8 cellular contexts compared by ENCODE assay signal in genomic region chr6:28657367-28657755, GRCh38.
DNase-seq lines count a peak whose midpoint lies in the region; TF ChIP-seq lines count a peak whose summit lies in the region.

No MANE protein-coding gene starts in this region.

- H3K27ac Mint-ChIP-seq in HFFc6, result no peak overlapping the region

- in situ Hi-C loops in astrocyte of the spinal cord (cut with HindIII; ENCODE audit: low sequenced_read_pairs), result no loop called here

- H3K4me1 Mint-ChIP-seq in HFFc6 (ENCODE audit: low read depth), result peaks cover 26% of the 10 kb centered on the region

- no peak overlapping the region for H3K27ac ChIP-seq in AG04450 (ENCODE audit: low read depth, low read length)

- no peaks in the 10 kb centered on the region for H3K36me3 Mint-ChIP-seq in HFFc6 (ENCODE audit: low read depth)

- no peaks in the 10 kb centered on the region for H3K9me3 ChIP-seq in AG04450 (ENCODE audit: control insufficient read depth, insufficient read depth, low read length)

- H3K9me3 Mint-ChIP-seq in HFFc6, result no peaks in the 10 kb centered on the region; the same call in 1 of the 2 replicates

- H3K4me3 Mint-ChIP-seq in HFFc6, result peak overlapping the region; percentile 89

- H3K27me3 ChIP-seq in AG04450 (ENCODE audit: control insufficient read depth, insufficient read depth, low read length), result peaks cover 9% of the 10 kb centered on the region

- CTCF ChIA-PET in AG04450 (lab: Charles Lee), result no interaction called here

- TF ChIP-seq CTCF in AG04450 (IDR thresholded peaks at IDR 0.05; ENCODE audit: low read depth, low read length) (no peak), HFFc6 (IDR thresholded peaks at IDR 0.05) (no peak), astrocyte of the spinal cord (IDR thresholded peaks at IDR 0.05; ENCODE audit: low read depth, low read length) (no peak)

- POLR2A ChIA-PET in AG04450 (lab: Yijun Ruan, JAX), result interaction anchor here (0.6 kb wide), 1 partner anchor 258 kb away, joined by 7 read pairs; no protein-coding TSS in a partner anchor

- H3K27me3 Mint-ChIP-seq in HFFc6 (ENCODE audit: insufficient read depth), result peaks cover 11% of the 10 kb centered on the region

- no peak for DNase-seq in AG04450 (ENCODE audit: low read depth, low spot score)
- no peak for DNase-seq in HFFc6
- DNase-seq in astrocyte of the spinal cord (ENCODE audit: low read depth, low spot score), result no peak
- peak; percentile 2 for DNase-seq in myocyte (ENCODE audit: low read depth)
- DNase-seq in NCI-H2107 (lab: John Stamatoyannopoulos, UW), result no peak
- no peak for DNase-seq in hepatic stellate cell (ENCODE audit: low spot score)
- DNase-seq in kidney tubule cell (ENCODE audit: low spot score), result no peak
- DNase-seq in stimulated activated CD4-positive, alpha-beta T cell treated with anti-CD3 and anti-CD28 coated beads, Interleukin-15, amount 100 ng/mL, for 24 hours, result no peak

- H3K4me3 ChIP-seq in AG04450 (ENCODE audit: low read depth, low read length), result peak overlapping the region; percentile 38
- H3K4me3 ChIP-seq in astrocyte of the spinal cord (ENCODE audit: low read depth, low read length), result peak overlapping the region; percentile 44
